In genomic region chr2:31054383-31054782, GRCh38 we compare ENCODE assay signal across 20 cellular contexts.
A peak's percentile ranks its signal among the peaks of the same experiment; 100 is the strongest.
DNase-seq lines count a peak whose midpoint lies in the region; ATAC-seq lines count a peak whose summit lies in the region.
"Had no signal": no experiment of that assay in that cellular context is flagged by ENCODE, and none has a peak within 500 bp of the region (broad histone marks: within the 10 kb centered on the region; RNA-seq: fewer than 3 reads in every experiment).

No MANE protein-coding gene starts in this region.

- DNase-seq in DMS153 (lab: John Stamatoyannopoulos, UW) (peak; percentile 34), DMS153 treated with DMSO at 0.1 percent for 48 hours (lab: John Stamatoyannopoulos, UW; ENCODE audit: unreplicated experiment) (no peak), NCI-H2029 (lab: John Stamatoyannopoulos, UW) (peak; percentile 5), left cardiac atrium (no peak), sciatic nerve (ENCODE audit: low spot score) (no peak), NCI-H82 treated with DMSO at 0.1 percent for 48 hours (lab: John Stamatoyannopoulos, UW; ENCODE audit: unreplicated experiment) (no peak), epidermal melanocyte (ENCODE audit: insufficient read length, low spot score) (no peak)
- DNase-seq: Calu3; H9; NCI-H1092 treated with DMSO at 0.1 percent for 48 hours; NCI-H1436; NCI-H187 treated with DMSO at 0.1 percent for 48 hours; NCI-H446; NCI-H524 treated with DMSO at 0.1 percent for 48 hours; NCI-H774; NK-92 treated with Interleukin-12 subunit alpha and Interleukin-12 subunit beta, amount 100 ng/mL, for 24 hours; PC-9; SIG-M5 had no signal

- intact Hi-C loops in left cardiac atrium (cut with DNase I): no loop called here
- intact Hi-C loops in sciatic nerve (cut with DNase I): no loop called here

- ATAC-seq in left cardiac atrium (peak; percentile 30 to 34), sciatic nerve (peak; percentile 81), GM21576 (IDR thresholded peaks at IDR 0.05; ENCODE audit: unreplicated experiment) (no peak)
- ATAC-seq: GM23338 had no signal

Comparison
In these comparisons a context has a peak if more than half of its experiments do, and no peak if none do; other contexts are left out.
1. DNase-seq: peak in DMS153 (single experiment) and NCI-H2029 (single experiment); none in DMS153 treated with DMSO at 0.1 percent for 48 hours (single experiment), left cardiac atrium (single experiment), sciatic nerve (single experiment), NCI-H82 treated with DMSO at 0.1 percent for 48 hours (single experiment) and epidermal melanocyte (single experiment).